ENCODE assay signal across 8 cellular contexts in the genomic region with DNA sequence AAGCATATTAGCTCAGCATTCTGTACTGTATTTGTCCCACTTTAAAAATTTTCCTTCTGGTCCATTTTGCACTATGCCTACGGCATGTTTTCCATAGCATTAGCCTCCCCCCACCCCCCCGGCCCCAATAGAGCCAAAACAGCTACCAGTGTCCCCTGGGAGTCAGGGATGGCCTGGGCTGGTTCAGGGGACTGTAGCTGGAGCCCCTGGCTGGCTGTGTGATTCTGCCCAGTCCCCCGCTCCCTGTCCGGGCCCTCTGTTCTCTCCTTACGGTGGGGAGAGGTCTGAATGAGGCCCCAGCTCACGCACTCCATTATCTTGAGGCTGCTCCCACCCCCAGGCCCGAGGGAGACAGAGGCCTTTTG.
DNase-seq lines count a peak whose midpoint lies in the region; ATAC-seq and TF ChIP-seq lines count a peak whose summit lies in the region.

No MANE protein-coding gene starts in this region.

- peaks cover 51% of the 10 kb centered on the region for H3K27me3 Mint-ChIP-seq in endodermal cell (ENCODE audit: insufficient read depth)

- H3K4me1 ChIP-seq in endodermal cell (ENCODE audit: control insufficient read depth, insufficient read depth, low read length) (peaks cover 25% of the 10 kb centered on the region), lower lobe of right lung (peaks cover 20% of the 10 kb centered on the region), testis (peaks cover 6% of the 10 kb centered on the region)

- no peak for TF ChIP-seq RAD21 in Ishikawa (IDR thresholded peaks at IDR 0.05; ENCODE audit: low read depth)

- peaks cover under 1% of the 10 kb centered on the region for H3K9me3 ChIP-seq in endodermal cell (ENCODE audit: control insufficient read depth, low read length)
- H3K9me3 ChIP-seq in lower lobe of right lung = no peaks in the 10 kb centered on the region
- no peaks in the 10 kb centered on the region for H3K9me3 ChIP-seq in testis

- no peak for TF ChIP-seq EP300 in Ishikawa (IDR thresholded peaks at IDR 0.05; ENCODE audit: borderline replicate concordance)

- H3K27ac ChIP-seq in endodermal cell (ENCODE audit: low read depth, low read length) (peak overlapping the region; percentile 42), lower lobe of right lung (peak overlapping the region; percentile 75), testis (peak overlapping the region in 1 of 2 donors; percentile 54)

- intact Hi-C loops in lower lobe of right lung (cut with DNase I) (no loop called here), testis (cut with DNase I; ENCODE audit: low total_unique reads) (no loop called here), posterior vena cava (cut with DNase I) (no loop called here)

- 0 to 20% methylated on average over 1 to 7 of the region's 7 CpGs for WGBS in endodermal cell (ENCODE audit: insufficient coverage in 1 of 2, insufficient read length in 1 of 2), 2 experiments
- 10 to 17% methylated on average over 3 to 7 of the region's 7 CpGs for WGBS in testis, 2 donors

- ATAC-seq in lower lobe of right lung (peak in 1 of 2 donors; percentile 40), HG03521 (IDR thresholded peaks at IDR 0.05; ENCODE audit: unreplicated experiment) (no peak), HG03196 (IDR thresholded peaks at IDR 0.05; ENCODE audit: unreplicated experiment) (no peak)

- no peak overlapping the region for H3K27ac Mint-ChIP-seq in endodermal cell

- DNase-seq in endodermal cell (no peak), lower lobe of right lung (no peak), testis (no peak), posterior vena cava (ENCODE audit: low spot score) (no peak), dermis blood vessel endothelial cell (no peak)

- peaks cover 2% of the 10 kb centered on the region for H3K9me3 Mint-ChIP-seq in endodermal cell

- TF ChIP-seq CTCF in endodermal cell (conservative IDR thresholded peaks at IDR 0.05) (no peak), lower lobe of right lung (IDR thresholded peaks at IDR 0.05) (no peak), testis (IDR thresholded peaks at IDR 0.05) (no peak)

- no peak overlapping the region for H3K9ac ChIP-seq in endodermal cell (ENCODE audit: extremely low read depth, low read length, poor library complexity, severe bottlenecking)

- no peaks in the 10 kb centered on the region for H3K36me3 Mint-ChIP-seq in endodermal cell (ENCODE audit: low read depth)

- no peak for TF ChIP-seq POLR2A in testis (IDR thresholded peaks at IDR 0.05)

- peaks cover 40% of the 10 kb centered on the region for H3K4me1 Mint-ChIP-seq in endodermal cell

- H3K27me3 ChIP-seq in endodermal cell (ENCODE audit: control insufficient read depth, insufficient read depth, low read length, poor library complexity, severe bottlenecking) = peaks cover 19% of the 10 kb centered on the region
- H3K27me3 ChIP-seq in lower lobe of right lung (ENCODE audit: low read depth) = peaks cover 15% of the 10 kb centered on the region
- H3K27me3 ChIP-seq in testis = no peaks in the 10 kb centered on the region

- no peaks in the 10 kb centered on the region for H3K36me3 ChIP-seq in endodermal cell (ENCODE audit: control insufficient read depth, insufficient read depth, low read length)
- no peaks in the 10 kb centered on the region for H3K36me3 ChIP-seq in lower lobe of right lung
- no peaks in the 10 kb centered on the region for H3K36me3 ChIP-seq in testis (ENCODE audit: low read depth, missing control alignments)

- H3K4me3 ChIP-seq in endodermal cell (ENCODE audit: low read length) = peak overlapping the region; percentile 75
- peak overlapping the region; percentile 52 for H3K4me3 ChIP-seq in lower lobe of right lung
- H3K4me3 ChIP-seq in testis = peak overlapping the region; percentile 2 to 42

- H3K4me3 Mint-ChIP-seq in endodermal cell = peak overlapping the region; percentile 53

TF ChIP-seq in Ishikawa, 13 proteins besides CTCF, POLR2A, EP300 and RAD21:
- TF ChIP-seq YY1 (IDR thresholded peaks at IDR 0.05; ENCODE audit: low read depth) (no peak), TCF12 (IDR thresholded peaks at IDR 0.05; ENCODE audit: low read depth) (no peak), ZBTB7A (IDR thresholded peaks at IDR 0.05; ENCODE audit: low read depth) (0 out of 2 replicates have a peak, but pooled peaks have one; percentile 22), EGR1 (IDR thresholded peaks at IDR 0.05) (no peak), TAF1 (IDR thresholded peaks at IDR 0.05; ENCODE audit: low read depth) (no peak), FOXM1 (IDR thresholded peaks at IDR 0.05; ENCODE audit: borderline replicate concordance, low read depth) (no peak)
- TF ChIP-seq, protein P1, sequence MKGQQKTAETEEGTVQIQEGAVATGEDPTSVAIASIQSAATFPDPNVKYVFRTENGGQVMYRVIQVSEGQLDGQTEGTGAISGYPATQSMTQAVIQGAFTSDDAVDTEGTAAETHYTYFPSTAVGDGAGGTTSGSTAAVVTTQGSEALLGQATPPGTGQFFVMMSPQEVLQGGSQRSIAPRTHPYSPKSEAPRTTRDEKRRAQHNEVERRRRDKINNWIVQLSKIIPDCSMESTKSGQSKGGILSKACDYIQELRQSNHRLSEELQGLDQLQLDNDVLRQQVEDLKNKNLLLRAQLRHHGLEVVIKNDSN (IDR thresholded peaks at IDR 0.05) = no peak
- TF ChIP-seq, protein P2, sequence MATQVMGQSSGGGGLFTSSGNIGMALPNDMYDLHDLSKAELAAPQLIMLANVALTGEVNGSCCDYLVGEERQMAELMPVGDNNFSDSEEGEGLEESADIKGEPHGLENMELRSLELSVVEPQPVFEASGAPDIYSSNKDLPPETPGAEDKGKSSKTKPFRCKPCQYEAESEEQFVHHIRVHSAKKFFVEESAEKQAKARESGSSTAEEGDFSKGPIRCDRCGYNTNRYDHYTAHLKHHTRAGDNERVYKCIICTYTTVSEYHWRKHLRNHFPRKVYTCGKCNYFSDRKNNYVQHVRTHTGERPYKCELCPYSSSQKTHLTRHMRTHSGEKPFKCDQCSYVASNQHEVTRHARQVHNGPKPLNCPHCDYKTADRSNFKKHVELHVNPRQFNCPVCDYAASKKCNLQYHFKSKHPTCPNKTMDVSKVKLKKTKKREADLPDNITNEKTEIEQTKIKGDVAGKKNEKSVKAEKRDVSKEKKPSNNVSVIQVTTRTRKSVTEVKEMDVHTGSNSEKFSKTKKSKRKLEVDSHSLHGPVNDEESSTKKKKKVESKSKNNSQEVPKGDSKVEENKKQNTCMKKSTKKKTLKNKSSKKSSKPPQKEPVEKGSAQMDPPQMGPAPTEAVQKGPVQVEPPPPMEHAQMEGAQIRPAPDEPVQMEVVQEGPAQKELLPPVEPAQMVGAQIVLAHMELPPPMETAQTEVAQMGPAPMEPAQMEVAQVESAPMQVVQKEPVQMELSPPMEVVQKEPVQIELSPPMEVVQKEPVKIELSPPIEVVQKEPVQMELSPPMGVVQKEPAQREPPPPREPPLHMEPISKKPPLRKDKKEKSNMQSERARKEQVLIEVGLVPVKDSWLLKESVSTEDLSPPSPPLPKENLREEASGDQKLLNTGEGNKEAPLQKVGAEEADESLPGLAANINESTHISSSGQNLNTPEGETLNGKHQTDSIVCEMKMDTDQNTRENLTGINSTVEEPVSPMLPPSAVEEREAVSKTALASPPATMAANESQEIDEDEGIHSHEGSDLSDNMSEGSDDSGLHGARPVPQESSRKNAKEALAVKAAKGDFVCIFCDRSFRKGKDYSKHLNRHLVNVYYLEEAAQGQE (IDR thresholded peaks at IDR 0.05; ENCODE audit: low read depth) = no peak

Comparison
In these comparisons a context has a peak if more than half of its experiments do, and no peak if none do; other contexts are left out.
1. H3K4me3 ChIP-seq: peak in every context shown above with its lines; median percentile 75 in endodermal cell; 52 in lower lobe of right lung; 22 in testis.